Comparison of ENCODE assay signal across 22 cellular contexts in the genomic region with DNA sequence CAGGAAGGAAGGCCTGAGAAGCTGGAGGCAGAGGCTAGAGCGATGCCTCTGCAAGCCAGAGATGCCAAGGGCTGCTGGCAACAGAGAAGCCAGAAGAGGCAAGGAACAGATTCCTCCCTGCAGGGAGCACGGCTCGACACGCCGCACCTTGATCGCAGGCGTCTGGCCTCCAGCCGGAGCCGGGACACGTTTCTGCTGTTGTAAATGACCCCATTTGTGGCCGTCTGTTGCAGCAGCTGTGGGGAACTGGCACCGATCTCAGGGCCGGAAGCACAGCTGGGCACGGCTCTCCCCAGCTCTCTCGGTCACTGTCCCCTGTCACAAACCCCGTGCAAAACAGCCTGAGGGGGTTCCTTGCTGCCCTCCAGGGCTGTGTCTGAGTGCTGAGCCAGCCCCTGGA. TPM values are rescaled to one million over a fixed set of nuclear protein-coding genes. Genes with fewer than 3 reads are reported as not detected.
DNase-seq lines count a peak whose midpoint lies in the region; ATAC-seq lines count a peak whose summit lies in the region.
"Had no signal": no experiment of that assay in that cellular context is flagged by ENCODE, and none has a peak within 500 bp of the region (broad histone marks: within the 10 kb centered on the region; RNA-seq: fewer than 3 reads in every experiment).

No MANE protein-coding gene starts in this region.

- DNase-seq in NCI-H1092 treated with DMSO at 0.1 percent for 48 hours (lab: John Stamatoyannopoulos, UW) (peak; percentile 45), SK-N-MC (ENCODE audit: low read depth, low spot score) (no peak), mesenchymal stem cell (no peak), islet precursor cell (no peak), NK-92 (lab: John Stamatoyannopoulos, UW; ENCODE audit: unreplicated experiment) (no peak), T-helper 2 cell (no peak)
- DNase-seq: activated naive CD4-positive, alpha-beta T cell treated with Interleukin-2 at 50 U/mL for 16 hours; activated T-cell treated with anti-CD3 and anti-CD28 coated beads, Interleukin-2, amount 50 U/mL, for 4 hours; foreskin keratinocyte; H7; NCI-H2081; NCI-H748 treated with DMSO at 0.1 percent for 48 hours; PC-3; sigmoid colon; T-helper 9 cell; uterus had no signal

- no peak overlapping the region for H2BK12ac ChIP-seq in mesenchymal stem cell (ENCODE audit: low read length in 2 of 2)

- H3K9ac ChIP-seq in BLaER1 (no peak overlapping the region; the same call in 1 of the 2 replicates), SK-N-MC (ENCODE audit: insufficient read length) (peak overlapping the region; percentile 26), mesenchymal stem cell (ENCODE audit: low read length) (no peak overlapping the region)

- ATAC-seq in HG03469 (IDR thresholded peaks at IDR 0.05; ENCODE audit: unreplicated experiment), result no peak
- ATAC-seq: activated T-cell treated with anti-CD3 and anti-CD28 coated beads, Interleukin-2, amount 50 U/mL, for 4 hours; foreskin keratinocyte; naive thymus-derived CD4-positive, alpha-beta T cell; PC-3 had no signal

- no peaks in the 10 kb centered on the region for H4K20me1 ChIP-seq in BLaER1

- H3K79me1 ChIP-seq in mesenchymal stem cell (replicated peaks; ENCODE audit: low read length, poor library complexity, severe bottlenecking), result no peaks in the 10 kb centered on the region

- no peak overlapping the region for H3K23ac ChIP-seq in mesenchymal stem cell (ENCODE audit: low read length in 2 of 2)

- no peak overlapping the region for H3K27ac ChIP-seq in BLaER1
- H3K27ac ChIP-seq in SK-N-MC, result no peak overlapping the region
- H3K27ac ChIP-seq in mesenchymal stem cell (ENCODE audit: low read length, poor library complexity, severe bottlenecking), result no peak overlapping the region
- H3K27ac ChIP-seq: C4-2B, foreskin keratinocyte, pancreas, sigmoid colon, suprapubic skin, uterus had no signal

- no peaks in the 10 kb centered on the region for H3K9me3 ChIP-seq in BLaER1
- no peaks in the 10 kb centered on the region for H3K9me3 ChIP-seq in SK-N-MC (ENCODE audit: low read depth, low read length)
- no peaks in the 10 kb centered on the region for H3K9me3 ChIP-seq in mesenchymal stem cell (ENCODE audit: control insufficient read depth, low read length)
- H3K9me3 ChIP-seq: pancreas, sigmoid colon, suprapubic skin, uterus had no signal

- no peak overlapping the region for H3K4ac ChIP-seq in mesenchymal stem cell (ENCODE audit: low read depth in 1 of 2, low read length in 2 of 2)

- no peak overlapping the region for H3K4me3 ChIP-seq in BLaER1
- H3K4me3 ChIP-seq in SK-N-MC, result no peak overlapping the region
- H3K4me3 ChIP-seq in mesenchymal stem cell (ENCODE audit: insufficient read depth in 1 of 2, low read depth in 1 of 2, low read length in 2 of 2), result no peak overlapping the region
- H3K4me3 ChIP-seq: pancreas, sigmoid colon, suprapubic skin, uterus had no signal

- H3K27me3 ChIP-seq in BLaER1 (no peaks in the 10 kb centered on the region), mesenchymal stem cell (ENCODE audit: control insufficient read depth in 1 of 2, insufficient read depth in 1 of 2, low read length in 2 of 2) (peaks cover 4 to 18% of the 10 kb centered on the region in 2 experiments)
- H3K27me3 ChIP-seq: pancreas, sigmoid colon, suprapubic skin, uterus had no signal

- no peak overlapping the region for H3K14ac ChIP-seq in mesenchymal stem cell (ENCODE audit: low read length in 2 of 2)

- H4K91ac ChIP-seq in mesenchymal stem cell (ENCODE audit: low read length), result peak overlapping the region; percentile 3

- H2AK5ac ChIP-seq in mesenchymal stem cell (ENCODE audit: low read length, severe bottlenecking), result no peak overlapping the region

- no peak overlapping the region for H2BK120ac ChIP-seq in mesenchymal stem cell (ENCODE audit: low read depth, low read length)

- peaks cover 88% of the 10 kb centered on the region for H3K4me1 ChIP-seq in BLaER1
- peaks cover 15% of the 10 kb centered on the region for H3K4me1 ChIP-seq in mesenchymal stem cell (ENCODE audit: control insufficient read depth, insufficient read depth, low read depth, low read length)
- H3K4me1 ChIP-seq: pancreas had no signal

- no peak overlapping the region for H3K18ac ChIP-seq in mesenchymal stem cell (ENCODE audit: low read depth in 1 of 2, low read length in 2 of 2)

- no peak overlapping the region for H2BK15ac ChIP-seq in mesenchymal stem cell (ENCODE audit: low read depth, poor library complexity, severe bottlenecking)

- WGBS in mesenchymal stem cell, result 86% methylated on average over 16 of the region's 16 CpGs

- H2AFZ ChIP-seq in mesenchymal stem cell (ENCODE audit: low read depth, low read length), result no peak overlapping the region

- H3K36me3 ChIP-seq in BLaER1 (no peaks in the 10 kb centered on the region), SK-N-MC (ENCODE audit: insufficient read depth, low read length) (no peaks in the 10 kb centered on the region), mesenchymal stem cell (ENCODE audit: control insufficient read depth in 1 of 2, insufficient read depth in 2 of 2, low read depth in 1 of 2, low read length in 2 of 2) (no peaks in the 10 kb centered on the region)
- H3K36me3 ChIP-seq: pancreas, sigmoid colon, suprapubic skin, uterus had no signal

- peak overlapping the region; percentile 92 for H3K4me2 ChIP-seq in BLaER1
- no peak overlapping the region for H3K4me2 ChIP-seq in mesenchymal stem cell (ENCODE audit: low read length, poor library complexity, severe bottlenecking)

- no peak overlapping the region for H2BK5ac ChIP-seq in mesenchymal stem cell (ENCODE audit: low read depth, low read length, poor library complexity, severe bottlenecking)

- H4K8ac ChIP-seq in mesenchymal stem cell (ENCODE audit: low read length), result no peak overlapping the region

RNA-seq across cellular contexts. Expression of a gene that starts 59.6 kb away (rescaled TPM):
- 6.9 TPM for polyA plus RNA-seq in mesenchymal stem cell (2013, experiment 1 of 2)
- polyA plus RNA-seq in mesenchymal stem cell (2013, experiment 2 of 2), result 4.6 TPM
